14 cellular contexts compared by ENCODE assay signal in the genomic region with DNA sequence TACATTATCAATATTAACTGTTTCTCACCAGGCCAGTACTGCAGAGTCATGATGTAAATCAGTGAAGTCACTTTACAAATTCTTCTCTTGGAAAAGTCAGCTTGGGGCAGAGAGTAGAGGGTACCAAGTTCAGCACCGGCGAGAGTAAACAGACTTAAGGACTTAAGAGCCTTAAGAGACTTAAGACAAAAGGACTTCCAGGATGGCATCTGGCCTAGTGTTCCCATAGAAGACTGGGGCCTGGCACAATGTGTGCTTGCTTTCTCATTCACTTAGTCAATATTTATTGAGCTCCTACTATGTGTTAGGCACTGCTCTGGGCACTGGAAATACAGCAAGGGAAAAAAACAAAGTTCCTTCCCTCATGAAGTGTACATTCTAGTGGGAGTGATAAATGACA. TPM values are rescaled to one million over a fixed set of nuclear protein-coding genes. Genes with fewer than 3 reads are reported as not detected.
DNase-seq lines count a peak whose midpoint lies in the region; ATAC-seq, FAIRE-seq and TF ChIP-seq lines count a peak whose summit lies in the region.
"Had no signal": no experiment of that assay in that cellular context is flagged by ENCODE, and none has a peak within 500 bp of the region (broad histone marks: within the 10 kb centered on the region; RNA-seq: fewer than 3 reads in every experiment).

No MANE protein-coding gene starts in this region.

- H3K79me2 ChIP-seq in K562 (ENCODE audit: control insufficient read depth, insufficient read depth, low read length): no peaks in the 10 kb centered on the region; the same call in 2 of the 3 replicates
- peaks cover 3% of the 10 kb centered on the region for H3K79me2 ChIP-seq in osteoblast (ENCODE audit: insufficient read depth, low read length)

- no peak for TF ChIP-seq RAD21 in K562 (CRISPR knock-in tag; conservative IDR thresholded peaks at IDR 0.05 in 1 of 2, IDR thresholded peaks at IDR 0.05 in 1 of 2)

- H3K9me1 ChIP-seq in K562 (ENCODE audit: control insufficient read depth, insufficient read depth, low read length): no peaks in the 10 kb centered on the region

- FAIRE-seq in K562 (lab: Jason Lieb, UNC): no peak
- FAIRE-seq: HTR-8/SVneo had no signal

- H3K9ac ChIP-seq in K562 (ENCODE audit: insufficient read depth in 1 of 2, low read depth in 2 of 2, low read length in 2 of 2): peak overlapping the region in 1 of 2 experiments; percentile 55; a peak in 2 of 4 replicates

- POLR2A ChIA-PET in K562 (lab: Yijun Ruan, JAX): interaction anchor here (0.7 to 1.6 kb wide), 2 partner anchors 12 to 15 kb away, joined by 3 read pairs; no protein-coding TSS in a partner anchor

- WGBS in K562 (ENCODE audit: insufficient coverage, low coverage, missing lambda C conversion rate): 91% methylated on average over 2 of the region's 2 CpGs

- no peak for TF ChIP-seq CTCF in K562 (IDR thresholded peaks at IDR 0.05 in 2 of 3, conservative IDR thresholded peaks at IDR 0.05 in 1 of 3; ENCODE audit: insufficient read depth in 2 of 3, low read depth in 1 of 3, low read length in 3 of 3)
- no peak for TF ChIP-seq CTCF in osteoblast (IDR thresholded peaks at IDR 0.05; ENCODE audit: extremely low read depth, low read depth, low read length)

- in situ Hi-C loops in K562 (cut with MboI): no loop called here

- H3K4me3 ChIP-seq in K562 (no peak overlapping the region), osteoblast (ENCODE audit: insufficient read depth, low read length) (no peak overlapping the region)
- H3K4me3 ChIP-seq: spleen had no signal

- CTCF ChIA-PET in K562 (lab: Yijun Ruan, JAX; ENCODE audit: low intra/inter-chr PET ratio): no interaction called here

- TF ChIP-seq POLR2A in K562 (conservative IDR thresholded peaks at IDR 0.05): no peak

- H3K27ac ChIP-seq in K562 (ENCODE audit: extremely low read depth, low read depth, low read length): peak overlapping the region; percentile 77
- H3K27ac ChIP-seq in osteoblast (ENCODE audit: low read depth, low read length): no peak overlapping the region
- H3K27ac ChIP-seq: brain microvascular endothelial cell had no signal

- ATAC-seq in K562 (no peak), GM18907 (IDR thresholded peaks at IDR 0.05; ENCODE audit: unreplicated experiment) (no peak)

- H4K20me1 ChIP-seq in K562 (replicated peaks; ENCODE audit: control insufficient read depth, insufficient read depth, low read length) (no peaks in the 10 kb centered on the region), osteoblast (ENCODE audit: insufficient read depth, low read length) (peaks cover 3% of the 10 kb centered on the region)

- intact Hi-C loops in K562 (cut with micrococcal nuclease): no loop called here

- peak; percentile 47 for DNase-seq in activated CD8-positive, alpha-beta memory T cell treated with anti-CD3 and anti-CD28 coated beads for 24 hours
- DNase-seq in activated CD8-positive, alpha-beta memory T cell treated with anti-CD3 and anti-CD28 coated beads, Interleukin-2, amount 50 U/mL, for 4 hours: no peak
- DNase-seq in NCI-H524 (lab: John Stamatoyannopoulos, UW) (peak; percentile 66 to 87), K562 (ENCODE audit: extremely low read depth in 1 of 4, low spot score in 3 of 4) (peak in 1 of 4 experiments; percentile 20), osteoblast (ENCODE audit: insufficient read length, low spot score, missing footprints) (no peak), NOMO-1 treated with dmso at 0.1 percent for 144 hours (lab: John Stamatoyannopoulos, UW; ENCODE audit: unreplicated experiment) (no peak)
- no peak for DNase-seq in stimulated activated CD4-positive, alpha-beta T cell treated with anti-CD3 and anti-CD28 coated beads, Interleukin-2, amount 100 ng/mL, for 24 hours
- DNase-seq: brain microvascular endothelial cell, posterior cingulate gyrus, spleen had no signal

- H3K9me3 ChIP-seq in K562 (replicated peaks; ENCODE audit: control insufficient read depth, insufficient read depth, low read depth, low read length) (peaks cover 9% of the 10 kb centered on the region; the same call in 1 of the 2 replicates), osteoblast (ENCODE audit: low read depth, low read length) (no peaks in the 10 kb centered on the region)

- H3K36me3 ChIP-seq in K562 (ENCODE audit: control insufficient read depth, insufficient read depth, low read length): no peaks in the 10 kb centered on the region; the same call in 2 of the 3 replicates
- no peaks in the 10 kb centered on the region for H3K36me3 ChIP-seq in osteoblast (ENCODE audit: insufficient read depth, low read length)
- H3K36me3 ChIP-seq: brain microvascular endothelial cell, spleen had no signal

- H3K4me1 ChIP-seq in K562 (replicated peaks in 1 of 2; ENCODE audit: control insufficient read depth in 2 of 2, insufficient read depth in 2 of 2, low read length in 2 of 2): peaks cover 12 to 46% of the 10 kb centered on the region in 2 experiments
- H3K4me1 ChIP-seq in osteoblast (ENCODE audit: insufficient read depth, low read length): peaks cover 14% of the 10 kb centered on the region

- no TSS peak for BruUV-seq in K562 (replicated peaks; lab: Mats Ljungman, UMichigan)

- peak overlapping the region; percentile 63 for H3K4me2 ChIP-seq in K562 (ENCODE audit: insufficient read depth, low read length)
- H3K4me2 ChIP-seq in osteoblast (ENCODE audit: insufficient read depth, low read length): no peak overlapping the region

- H2AFZ ChIP-seq in K562 (ENCODE audit: low read depth, low read length) (peak overlapping the region; percentile 74; the same call in 1 of the 2 replicates), osteoblast (ENCODE audit: low read length) (peak overlapping the region; percentile 38)

- TF ChIP-seq EP300 in K562 (IDR thresholded peaks at IDR 0.05; ENCODE audit: low read length): no peak

- H3K27me3 ChIP-seq in K562 (ENCODE audit: control insufficient read depth in 2 of 2, insufficient read depth in 2 of 2, low read length in 2 of 2) (no peaks in the 10 kb centered on the region), osteoblast (ENCODE audit: insufficient read depth, low read length) (peaks cover 9% of the 10 kb centered on the region)
- H3K27me3 ChIP-seq: brain microvascular endothelial cell had no signal

TF ChIP-seq in K562, 482 proteins besides CTCF, POLR2A, EP300 and RAD21 (continues in another document):
- TF ChIP-seq ZC3H8 (IDR thresholded peaks at IDR 0.05): no peak
- TF ChIP-seq NFE2 (IDR thresholded peaks at IDR 0.05; ENCODE audit: low read depth): peak; percentile 32; the same call in 1 of the 2 replicates
- TF ChIP-seq ZKSCAN1 (IDR thresholded peaks at IDR 0.05; ENCODE audit: low read depth, low read length): peak; percentile 85
- TF ChIP-seq BRD9 (IDR thresholded peaks at IDR 0.05; ENCODE audit: low read depth, partially characterized antibody): no peak

RNA-seq across cellular contexts. Expression of a gene that starts 1.4 kb away (rescaled TPM):
- 3.4 and 5.0 TPM in 2 replicates for total RNA-seq in K562 (2011; cell fraction: chromatin; rRNA removed; ENCODE audit: low replicate concordance)
- total RNA-seq in K562 (2011; cell fraction: nucleolus; rRNA removed): 2.8 TPM in 2 replicates
- 2.8 and 3.2 TPM in 2 replicates for total RNA-seq in K562 (2011; cell fraction: nucleoplasm; rRNA removed)
- total RNA-seq in K562 (2014; rRNA removed) (4.2 and 5.7 TPM in 2 replicates), K562 (2014; rRNA removed; fragmentation: Illumina TruSeq; extraction: Trizol) (0.80 and 0.98 TPM in 2 replicates), K562 (2015; rRNA removed; fragmentation: Illumina TruSeq; extraction: Trizol) (1.3 and 1.4 TPM in 2 replicates), K562 (2021) (3.9 TPM in 2 replicates), osteoblast (9.4 and 10.0 TPM in 2 replicates)
- polyA plus RNA-seq in K562 (2011; rRNA removed) (1.1 and 1.4 TPM in 2 replicates), K562 (2014; fragmentation: Illumina TruSeq; extraction: Trizol) (1.5 and 2.1 TPM in 2 replicates), K562 (2014; fragmentation: Nextera tagmentation; extraction: Ambion mirVana) (under 1 TPM; 0.03 to 0.08 TPM), K562 (2014; rRNA removed) (2.1 and 2.8 TPM in 2 replicates)
- polyA plus RNA-seq in K562 (2011; cell fraction: cytosol; rRNA removed): 1.2 and 3.1 TPM in 2 replicates
- polyA plus RNA-seq in K562 (2011; cell fraction: nucleus; rRNA removed): 3.4 and 6.9 TPM in 2 replicates
- 1.4 and 2.6 TPM in 2 replicates for polyA plus RNA-seq in K562 (2012)
- 0.69 and 0.91 TPM in 2 replicates for polyA minus RNA-seq in K562 (2011; rRNA and poly(A)+ RNA removed)
- 2.2 and 2.4 TPM in 2 replicates for polyA minus RNA-seq in K562 (2011; cell fraction: cytosol; rRNA and poly(A)+ RNA removed)
- polyA minus RNA-seq in K562 (2011; cell fraction: nucleus; rRNA and poly(A)+ RNA removed): 1.3 and 1.6 TPM in 2 replicates

RNA-seq across cellular contexts. Expression of a gene that starts 38.9 kb away (rescaled TPM):
- 1.6 and 7.8 TPM in 2 replicates for total RNA-seq in K562 (2011; cell fraction: chromatin; rRNA removed; ENCODE audit: low replicate concordance)
- 1.5 and 2.0 TPM in 2 replicates for total RNA-seq in K562 (2011; cell fraction: nucleolus; rRNA removed)
- total RNA-seq in K562 (2011; cell fraction: nucleoplasm; rRNA removed): 3.7 and 4.1 TPM in 2 replicates
- 0.45 TPM in 2 replicates for total RNA-seq in K562 (2014; rRNA removed)
- total RNA-seq in K562 (2014; rRNA removed; fragmentation: Illumina TruSeq; extraction: Trizol): 0.44 and 1.1 TPM in 2 replicates
- total RNA-seq in K562 (2015; rRNA removed; fragmentation: Illumina TruSeq; extraction: Trizol): 0.23 and 0.29 TPM in 2 replicates
- total RNA-seq in K562 (2021): 1.3 and 1.7 TPM in 2 replicates
- polyA plus RNA-seq in K562 (2011; rRNA removed): 1.4 and 1.7 TPM in 2 replicates
- 0.03 and 0.24 TPM in 2 replicates for polyA plus RNA-seq in K562 (2011; cell fraction: cytosol; rRNA removed)
- 0.82 and 1.4 TPM in 2 replicates for polyA plus RNA-seq in K562 (2011; cell fraction: nucleus; rRNA removed)
- 0.42 and 0.53 TPM in 2 replicates for polyA plus RNA-seq in K562 (2012)
- polyA plus RNA-seq in K562 (2014; fragmentation: Illumina TruSeq; extraction: Trizol): 0.65 and 0.69 TPM in 2 replicates
- under 1 TPM in 1 of 2 experiments, not detected in 1; 0.17 TPM for polyA plus RNA-seq in K562 (2014; fragmentation: Nextera tagmentation; extraction: Ambion mirVana)
- polyA plus RNA-seq in K562 (2014; rRNA removed): 0.24 and 0.42 TPM in 2 replicates
- polyA minus RNA-seq in K562 (2011; rRNA and poly(A)+ RNA removed): 2.1 and 2.6 TPM in 2 replicates
- 0.86 and 1.2 TPM in 2 replicates for polyA minus RNA-seq in K562 (2011; cell fraction: cytosol; rRNA and poly(A)+ RNA removed)
- 2.0 and 3.7 TPM in 2 replicates for polyA minus RNA-seq in K562 (2011; cell fraction: nucleus; rRNA and poly(A)+ RNA removed)
- total RNA-seq in osteoblast: not detected in 2 replicates
- total RNA-seq: lung microvascular endothelial cell, spleen, subcutaneous adipose tissue had no signal
- polyA plus RNA-seq: spleen had no signal

Comparison
In these comparisons a context has a peak if more than half of its experiments do, and no peak if none do; other contexts are left out.
1. DNase-seq: peak in activated CD8-positive, alpha-beta memory T cell treated with anti-CD3 and anti-CD28 coated beads for 24 hours (single experiment) and NCI-H524 (2 of 2); none in activated CD8-positive, alpha-beta memory T cell treated with anti-CD3 and anti-CD28 coated beads, Interleukin-2, amount 50 U/mL, for 4 hours (single experiment), osteoblast (single experiment), NOMO-1 treated with dmso at 0.1 percent for 144 hours (single experiment) and stimulated activated CD4-positive, alpha-beta T cell treated with anti-CD3 and anti-CD28 coated beads, Interleukin-2, amount 100 ng/mL, for 24 hours (0 of 2).